9 cellular contexts compared by ENCODE assay signal in genomic region chr10:26555719-26556368, GRCh38.
A peak's percentile ranks its signal among the peaks of the same experiment; 100 is the strongest.
DNase-seq lines count a peak whose midpoint lies in the region; ATAC-seq and TF ChIP-seq lines count a peak whose summit lies in the region.
"Had no signal": no experiment of that assay in that cellular context is flagged by ENCODE, and none has a peak within 500 bp of the region (broad histone marks: within the 10 kb centered on the region; RNA-seq: fewer than 3 reads in every experiment).

No MANE protein-coding gene starts in this region.

- no peaks in the 10 kb centered on the region for H3K9me2 ChIP-seq in Karpas-422 (replicated peaks; ENCODE audit: insufficient read depth, low read length)

- no peak overlapping the region for H3K4me3 Mint-ChIP-seq in Calu3 (ENCODE audit: low read depth, unreplicated experiment)
- H3K4me3 Mint-ChIP-seq: activated B cell treated with CpG ODN at 0.5 μM for 24 hours had no signal

- H3K9me3 ChIP-seq in SK-N-MC (ENCODE audit: low read depth, low read length) (no peaks in the 10 kb centered on the region), heart left ventricle (peaks cover 0 to 7% (median 3%) of the 10 kb centered on the region in 12 donors), Karpas-422 (ENCODE audit: low read length) (no peaks in the 10 kb centered on the region)

- H3K4me2 ChIP-seq in Karpas-422 (ENCODE audit: low read depth, low read length, poor library complexity, severe bottlenecking), result no peak overlapping the region

- H2AFZ ChIP-seq in Karpas-422 (ENCODE audit: low read length), result no peak overlapping the region

- H3K27ac ChIP-seq in SK-N-MC (no peak overlapping the region), heart left ventricle (peak overlapping the region in 1 of 12 donors; percentile 61), Karpas-422 (ENCODE audit: low read length) (no peak overlapping the region)

- H3K27me3 ChIP-seq in heart left ventricle (peaks cover 0 to 34% (median 0%) of the 10 kb centered on the region in 9 donors), Karpas-422 (ENCODE audit: low read length) (no peaks in the 10 kb centered on the region)

- H3K36me3 ChIP-seq in SK-N-MC (ENCODE audit: insufficient read depth, low read length) (no peaks in the 10 kb centered on the region), heart left ventricle (peaks cover 0 to 41% (median 0%) of the 10 kb centered on the region in 9 donors), Karpas-422 (ENCODE audit: insufficient read depth, low read length) (peaks cover 46% of the 10 kb centered on the region)

- peaks cover 20% of the 10 kb centered on the region for H3K4me1 Mint-ChIP-seq in Calu3 (ENCODE audit: low read depth, unreplicated experiment)

- peaks cover 0 to 29% (median 0%) of the 10 kb centered on the region in 12 donors for H3K4me1 ChIP-seq in heart left ventricle
- H3K4me1 ChIP-seq in Karpas-422 (ENCODE audit: low read length), result no peaks in the 10 kb centered on the region

- ATAC-seq in heart left ventricle (peak; percentile 26 to 84 (median 74)), HG03469 (IDR thresholded peaks at IDR 0.05; ENCODE audit: unreplicated experiment) (no peak)

- H4K20me1 ChIP-seq in Karpas-422 (ENCODE audit: insufficient read depth, low read depth, low read length), result no peaks in the 10 kb centered on the region

- CTCF ChIA-PET in Calu3 (lab: Charles Lee), result interaction anchor here (0.6 to 2.6 kb wide), 6 partner anchors 16 to 830 kb away, joined by 3 to 35 read pairs (median 4); no protein-coding TSS in a partner anchor

- intact Hi-C loops in Calu3 (cut with micrococcal nuclease; ENCODE audit: unreplicated experiment) (loop anchor here (5.0 kb wide), 1 partner anchor 289 kb away; no protein-coding TSS in a partner anchor), heart left ventricle (cut with DNase I) (loop anchor here (2.0 to 10.0 kb wide), 11 partner anchors 219 to 831 kb away; no protein-coding TSS in a partner anchor)

- H3K27ac Mint-ChIP-seq in Calu3 (ENCODE audit: unreplicated experiment), result no peak overlapping the region

- no TSS peak for BruUV-seq in Calu3 (replicated peaks; lab: Mats Ljungman, UMichigan)

- H3K36me3 Mint-ChIP-seq in Calu3 (ENCODE audit: insufficient read depth, unreplicated experiment), result no peaks in the 10 kb centered on the region

- WGBS in heart left ventricle, 4 donors, result 43 to 55% (median 50%) methylated on average over 8 of the region's 8 CpGs

- no peaks in the 10 kb centered on the region for H3K9me3 Mint-ChIP-seq in Calu3 (ENCODE audit: low read depth, unreplicated experiment)
- H3K9me3 Mint-ChIP-seq: activated B cell treated with CpG ODN at 0.5 μM for 24 hours had no signal

- H3K4me3 ChIP-seq in SK-N-MC (no peak overlapping the region), heart left ventricle (no peak overlapping the region), skeletal muscle cell (ENCODE audit: low read depth, low read length) (no peak overlapping the region), Karpas-422 (ENCODE audit: low read length) (no peak overlapping the region)

- 0 out of 2 replicates have a peak, but pooled peaks cover 5% of the 10 kb centered on the region for H3K79me2 ChIP-seq in Karpas-422 (ENCODE audit: low read length)

- H3K27me3 Mint-ChIP-seq in Calu3 (ENCODE audit: unreplicated experiment), result no peaks in the 10 kb centered on the region
- H3K27me3 Mint-ChIP-seq: activated B cell treated with CpG ODN at 0.5 μM for 24 hours had no signal

- no peak for TF ChIP-seq POLR2A in heart left ventricle (IDR thresholded peaks at IDR 0.05)

- no peak overlapping the region for H3K9ac ChIP-seq in SK-N-MC (ENCODE audit: insufficient read length)
- no peak overlapping the region for H3K9ac ChIP-seq in Karpas-422 (ENCODE audit: low read length)

- no peak for TF ChIP-seq CTCF in Calu3 (IDR thresholded peaks at IDR 0.05; ENCODE audit: unreplicated experiment)
- TF ChIP-seq CTCF in heart left ventricle (IDR thresholded peaks at IDR 0.05), result no peak

- DNase-seq in Calu3 (peak; percentile 50), SK-N-MC (ENCODE audit: low read depth, low spot score) (peak; percentile 51), heart left ventricle (peak in 4 of 5 donors; percentile 33 to 56 (median 44)), skeletal muscle cell (ENCODE audit: low read depth) (peak; percentile 32), NCI-H1105 (lab: John Stamatoyannopoulos, UW) (no peak), HuH-7.5 (ENCODE audit: low spot score) (no peak), Karpas-422 (no peak)
- DNase-seq: activated B cell treated with CpG ODN at 0.5 μM for 24 hours had no signal

Comparison
In these comparisons a context has a peak if more than half of its experiments do, and no peak if none do; other contexts are left out.
1. DNase-seq: peak in Calu3 (single experiment), SK-N-MC (single experiment), heart left ventricle (4 of 5) and skeletal muscle cell (single experiment); none in NCI-H1105 (single experiment), HuH-7.5 (single experiment) and Karpas-422 (single experiment).